1 cellular context compared by ENCODE assay signal in the genomic region with DNA sequence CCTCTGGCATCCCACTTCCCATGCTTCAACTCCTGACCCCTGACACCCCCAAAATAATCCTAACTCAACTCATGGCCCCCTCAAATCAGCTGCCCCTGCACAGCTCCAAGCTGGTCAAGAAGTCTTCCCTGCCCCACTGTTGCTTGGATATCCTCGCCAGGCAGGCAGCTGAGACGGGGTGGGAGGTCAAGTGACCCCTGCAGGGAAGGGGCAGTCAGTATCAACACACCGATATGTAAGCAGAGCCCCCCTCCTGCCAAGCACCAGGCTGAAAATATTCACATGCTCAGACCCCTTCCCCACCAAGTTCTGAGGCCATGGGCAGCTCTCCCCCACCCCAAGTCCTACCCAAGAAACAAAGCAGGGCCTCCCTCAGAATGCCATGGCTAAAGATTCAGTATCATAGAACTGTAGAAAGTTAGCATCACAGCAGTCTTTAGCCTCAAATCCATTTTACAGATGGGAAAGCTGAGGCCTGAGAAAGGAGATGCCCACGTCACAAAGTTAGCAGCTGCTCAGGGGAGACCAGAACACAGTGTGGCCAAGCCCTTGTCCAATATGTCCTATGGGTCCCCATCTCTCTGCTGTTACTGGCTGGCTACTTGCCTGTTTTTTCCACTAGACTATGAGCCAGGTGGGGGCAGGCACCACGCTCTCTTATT.
TF ChIP-seq lines count a peak whose summit lies in the region.

No MANE protein-coding gene starts in this region.

TF ChIP-seq in H1, 55 proteins besides CTCF, POLR2A, EP300 and RAD21:
- TF ChIP-seq SP4 (IDR thresholded peaks at IDR 0.05; ENCODE audit: low read length) (no peak), RNF2 (IDR thresholded peaks at IDR 0.05; ENCODE audit: borderline replicate concordance, low read depth, low read length, missing control alignments, poor library complexity, severe bottlenecking) (no peak), YY1 (IDR thresholded peaks at IDR 0.05; ENCODE audit: low read depth, low read length) (no peak), KDM1A (IDR thresholded peaks at IDR 0.05; ENCODE audit: borderline replicate concordance, low read length) (peak; percentile 64; the same call in 1 of the 2 replicates)
- TF ChIP-seq, protein P1, sequence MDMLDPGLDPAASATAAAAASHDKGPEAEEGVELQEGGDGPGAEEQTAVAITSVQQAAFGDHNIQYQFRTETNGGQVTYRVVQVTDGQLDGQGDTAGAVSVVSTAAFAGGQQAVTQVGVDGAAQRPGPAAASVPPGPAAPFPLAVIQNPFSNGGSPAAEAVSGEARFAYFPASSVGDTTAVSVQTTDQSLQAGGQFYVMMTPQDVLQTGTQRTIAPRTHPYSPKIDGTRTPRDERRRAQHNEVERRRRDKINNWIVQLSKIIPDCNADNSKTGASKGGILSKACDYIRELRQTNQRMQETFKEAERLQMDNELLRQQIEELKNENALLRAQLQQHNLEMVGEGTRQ (IDR thresholded peaks at IDR 0.05; ENCODE audit: low read length) = no peak
